8 cellular contexts compared by ENCODE assay signal in the genomic region with DNA sequence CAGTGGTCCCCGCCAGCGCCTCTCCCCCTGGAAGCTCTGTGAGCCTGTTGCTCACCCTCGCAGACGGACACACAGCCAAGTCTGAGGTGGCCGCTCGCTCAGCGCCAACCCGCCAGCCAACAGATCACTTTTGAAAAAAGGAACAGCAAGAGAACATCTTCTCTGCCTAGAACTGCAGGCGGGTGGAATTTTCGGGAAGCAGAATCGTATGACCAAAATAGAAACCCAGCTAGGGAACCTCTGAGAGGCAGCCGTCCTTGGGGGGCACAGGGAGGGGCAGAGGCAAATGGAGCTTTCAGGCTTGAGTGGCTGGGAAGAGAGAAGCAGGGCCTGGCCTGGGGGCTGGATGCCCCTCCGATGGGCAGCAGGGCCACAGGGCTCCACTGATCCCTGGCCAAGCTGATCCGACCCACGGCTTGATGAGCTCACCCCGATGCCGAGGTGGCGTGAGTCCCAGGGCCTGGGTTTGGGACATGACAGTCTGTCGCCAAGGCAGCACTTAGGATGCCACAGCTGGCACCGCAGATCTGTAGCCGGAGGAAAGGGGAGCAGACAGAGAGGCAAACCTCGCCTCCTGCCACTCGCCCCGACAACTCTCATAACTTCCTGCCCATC. TPM values are rescaled to one million over a fixed set of nuclear protein-coding genes. Genes with fewer than 3 reads are reported as not detected.
DNase-seq lines count a peak whose midpoint lies in the region; ATAC-seq, FAIRE-seq and TF ChIP-seq lines count a peak whose summit lies in the region.

No MANE protein-coding gene starts in this region.

- peak overlapping the region; percentile 84 for H2BK12ac ChIP-seq in trophoblast cell (ENCODE audit: low read length)

- FAIRE-seq in GM12891 (lab: Jason Lieb, UNC), result no peak

- H3K36me3 ChIP-seq in CD4-positive, alpha-beta memory T cell (ENCODE audit: insufficient read depth, low read length), result peaks cover 5% of the 10 kb centered on the region
- H3K36me3 ChIP-seq in gastroesophageal sphincter (no peaks in the 10 kb centered on the region), trophoblast cell (ENCODE audit: control insufficient read depth in 1 of 2, insufficient read depth in 2 of 2, low read length in 2 of 2) (peaks cover 0 to 2% of the 10 kb centered on the region in 2 experiments)

- H3K9ac ChIP-seq in trophoblast cell (ENCODE audit: low read length), result no peak overlapping the region

- H3K27me3 ChIP-seq in CD4-positive, alpha-beta memory T cell (ENCODE audit: insufficient read depth, low read length), result no peaks in the 10 kb centered on the region
- H3K27me3 ChIP-seq in gastroesophageal sphincter (no peaks in the 10 kb centered on the region), trophoblast cell (ENCODE audit: insufficient read depth, low read length) (no peaks in the 10 kb centered on the region)

- H3K14ac ChIP-seq in trophoblast cell (ENCODE audit: low read length), result peak overlapping the region; percentile 2

- peak overlapping the region in 7 of 8 donors; percentile 7 to 75 (median 55) for H3K4me3 Mint-ChIP-seq in CD4-positive, alpha-beta memory T cell
- no peak overlapping the region for H3K4me3 Mint-ChIP-seq in WTC11

- no peak overlapping the region for H3K23ac ChIP-seq in trophoblast cell (ENCODE audit: low read length)

- TF ChIP-seq POLR2A in gastroesophageal sphincter (IDR thresholded peaks at IDR 0.05), result no peak
- TF ChIP-seq POLR2A in GM12891 (IDR thresholded peaks at IDR 0.05; ENCODE audit: low read depth, low read length), result no peak

- no peak for TF ChIP-seq EP300 in gastroesophageal sphincter (IDR thresholded peaks at IDR 0.05)

- no peak for TF ChIP-seq CTCF in WTC11 (IDR thresholded peaks at IDR 0.05)
- no peak for TF ChIP-seq CTCF in gastroesophageal sphincter (IDR thresholded peaks at IDR 0.05)

- peaks cover 96% of the 10 kb centered on the region for H3K4me1 ChIP-seq in CD4-positive, alpha-beta memory T cell (ENCODE audit: insufficient read depth, low read length)
- peaks cover 0 to 45% (median 0%) of the 10 kb centered on the region in 3 donors for H3K4me1 ChIP-seq in gastroesophageal sphincter
- H3K4me1 ChIP-seq in trophoblast cell (ENCODE audit: control insufficient read depth in 1 of 2, insufficient read depth in 2 of 2, low read length in 2 of 2), result peaks cover 7 to 21% of the 10 kb centered on the region in 2 experiments

- peak overlapping the region; percentile 12 for H2BK120ac ChIP-seq in trophoblast cell (ENCODE audit: insufficient read depth, low read length, poor library complexity)

- no peaks in the 10 kb centered on the region for H3K79me2 ChIP-seq in trophoblast cell (ENCODE audit: control insufficient read depth, insufficient read depth, low read length, poor library complexity)

- H3K36me3 Mint-ChIP-seq in CD4-positive, alpha-beta memory T cell, result peaks cover 22 to 42% of the 10 kb centered on the region in 2 donors
- H3K36me3 Mint-ChIP-seq in WTC11, result no peaks in the 10 kb centered on the region

- peaks cover 3% of the 10 kb centered on the region for H3K79me1 ChIP-seq in trophoblast cell (ENCODE audit: low read length)

- intact Hi-C loops in CD4-positive, alpha-beta memory T cell (cut with micrococcal nuclease), result no loop called here

- H3K4me3 ChIP-seq in CD4-positive, alpha-beta memory T cell (ENCODE audit: low read length in 2 of 2), result no peak overlapping the region
- H3K4me3 ChIP-seq in gastroesophageal sphincter, result peak overlapping the region in 1 of 2 donors; percentile 2
- no peak overlapping the region for H3K4me3 ChIP-seq in trophoblast cell (ENCODE audit: low read depth, low read length)

- H3K27ac Mint-ChIP-seq in CD4-positive, alpha-beta memory T cell, result peak overlapping the region; percentile 73 to 99 (median 90)
- peak overlapping the region; percentile 83; the same call in 1 of the 2 replicates for H3K27ac Mint-ChIP-seq in WTC11

- no peak for ATAC-seq in WTC11
- ATAC-seq in gastroesophageal sphincter, result peak; percentile 49
- ATAC-seq in HG03432 (IDR thresholded peaks at IDR 0.05; ENCODE audit: unreplicated experiment), result no peak
- no peak for ATAC-seq in GM21360 (IDR thresholded peaks at IDR 0.05; ENCODE audit: unreplicated experiment)

- POLR2A ChIA-PET in CD4-positive, alpha-beta memory T cell (lab: Charles Lee; ENCODE audit: partially characterized antibody), result interaction anchor here (0.8 to 8.8 kb wide), 5 partner anchors 9 to 131 kb away, joined by 3 to 109 read pairs (median 4); a partner anchor contains a TSS
- POLR2A ChIA-PET in WTC11 (lab: Charles Lee), result no interaction called here

- peak in 1 of 5 donors; percentile 65 for DNase-seq in CD4-positive, alpha-beta memory T cell
- DNase-seq in WTC11 (ENCODE audit: low spot score) (no peak), trophoblast cell (no peak), NCI-H2196 (lab: John Stamatoyannopoulos, UW; ENCODE audit: unreplicated experiment) (no peak), GM12891 (ENCODE audit: insufficient read length, low spot score) (no peak)

- no peak overlapping the region for H2AFZ ChIP-seq in trophoblast cell (ENCODE audit: insufficient read depth, low read length, poor library complexity)

- no peak overlapping the region for H4K12ac ChIP-seq in trophoblast cell (ENCODE audit: low read depth, low read length)

- WGBS in gastroesophageal sphincter (ENCODE audit: low coverage in 1 of 2), 2 donors, result 40% methylated on average over 1 to 3 of the region's 24 CpGs
- WGBS in trophoblast cell (ENCODE audit: extremely low coverage, insufficient coverage, insufficient read length), result no CpG with 5 or more reads among the region's 24 CpGs

- peak overlapping the region; percentile 62 for H4K8ac ChIP-seq in trophoblast cell (ENCODE audit: low read depth, low read length)

- no peak overlapping the region for H3K4me2 ChIP-seq in trophoblast cell (ENCODE audit: low read length)

- no peaks in the 10 kb centered on the region for H3K27me3 Mint-ChIP-seq in CD4-positive, alpha-beta memory T cell
- no peaks in the 10 kb centered on the region for H3K27me3 Mint-ChIP-seq in WTC11 (ENCODE audit: low read depth)

- H3K9me3 ChIP-seq in CD4-positive, alpha-beta memory T cell (ENCODE audit: control insufficient read depth in 1 of 2, low read length in 2 of 2), result no peaks in the 10 kb centered on the region
- no peaks in the 10 kb centered on the region for H3K9me3 ChIP-seq in gastroesophageal sphincter
- H3K9me3 ChIP-seq in trophoblast cell (ENCODE audit: insufficient read depth, low read depth, low read length), result no peaks in the 10 kb centered on the region

- H3K4me1 Mint-ChIP-seq in CD4-positive, alpha-beta memory T cell, result peaks cover 76 to 100% (median 88%) of the 10 kb centered on the region in 4 donors
- H3K4me1 Mint-ChIP-seq in WTC11, result no peaks in the 10 kb centered on the region

- H3K4ac ChIP-seq in trophoblast cell (ENCODE audit: low read depth, low read length), result peak overlapping the region; percentile 12

- H4K91ac ChIP-seq in trophoblast cell (ENCODE audit: low read depth, low read length), result peak overlapping the region; percentile 56

- peak overlapping the region; percentile 69 for H3K18ac ChIP-seq in trophoblast cell (ENCODE audit: low read length)

- CTCF ChIA-PET in CD4-positive, alpha-beta memory T cell (lab: Charles Lee; ENCODE audit: partially characterized antibody), result no interaction called here
- CTCF ChIA-PET in WTC11 (lab: Charles Lee), result interaction anchor here (0.6 to 1.6 kb wide), 3 partner anchors 10 to 268 kb away, joined by 3 to 6 read pairs (median 4); a partner anchor contains a TSS

- peak overlapping the region; percentile 80 for H3K27ac ChIP-seq in CD4-positive, alpha-beta memory T cell (ENCODE audit: low read depth, low read length)
- H3K27ac ChIP-seq in gastroesophageal sphincter, result peak overlapping the region in 3 of 4 donors; percentile 53 to 69 (median 67)
- H3K27ac ChIP-seq in trophoblast cell (ENCODE audit: low read depth, low read length), result peak overlapping the region; percentile 29

- H3K9me3 Mint-ChIP-seq in CD4-positive, alpha-beta memory T cell, result no peaks in the 10 kb centered on the region
- H3K9me3 Mint-ChIP-seq in WTC11, result no peaks in the 10 kb centered on the region

- H2BK5ac ChIP-seq in trophoblast cell (ENCODE audit: low read depth, low read length, poor library complexity), result no peak overlapping the region

- peak overlapping the region; percentile 65 for H2AK5ac ChIP-seq in trophoblast cell (ENCODE audit: low read length)

TF ChIP-seq in WTC11, 78 proteins besides CTCF, POLR2A, EP300 and RAD21 (continues in another document):
- TF ChIP-seq, protein P1, sequence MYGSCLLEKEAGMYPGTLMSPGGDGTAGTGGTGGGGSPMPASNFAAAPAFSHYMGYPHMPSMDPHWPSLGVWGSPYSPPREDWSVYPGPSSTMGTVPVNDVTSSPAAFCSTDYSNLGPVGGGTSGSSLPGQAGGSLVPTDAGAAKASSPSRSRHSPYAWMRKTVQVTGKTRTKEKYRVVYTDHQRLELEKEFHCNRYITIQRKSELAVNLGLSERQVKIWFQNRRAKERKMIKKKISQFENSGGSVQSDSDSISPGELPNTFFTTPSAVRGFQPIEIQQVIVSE (CRISPR knock-in tag; IDR thresholded peaks at IDR 0.05; ENCODE audit: borderline replicate concordance), result no peak
- TF ChIP-seq GABPB1 (CRISPR knock-in tag; IDR thresholded peaks at IDR 0.05) (no peak), SMAD4 (CRISPR knock-in tag; IDR thresholded peaks at IDR 0.05) (no peak), TCF7 (CRISPR knock-in tag; IDR thresholded peaks at IDR 0.05; ENCODE audit: low read depth) (no peak)

TF ChIP-seq in GM12891, 5 proteins besides CTCF, POLR2A, EP300 and RAD21:
- TF ChIP-seq SPI1 (IDR thresholded peaks at IDR 0.05; ENCODE audit: low read depth, low read length), result no peak

RNA-seq across cellular contexts. Expression of a gene that starts 9.8 kb away (rescaled TPM):
- 10 to 100 TPM; 64.9 to 71.6 TPM for total RNA-seq in CD4-positive, alpha-beta memory T cell
- polyA plus RNA-seq in CD4-positive, alpha-beta memory T cell, result 10 to 100 TPM; 14.0 to 42.4 TPM
- total RNA-seq in WTC11 (2021) (1.7 to 3.0 TPM (median 2.3 TPM) in 3 replicates), gastroesophageal sphincter (10 to 100 TPM in 2 of 4 donors, 1 to 10 TPM in 2; 4.4 to 20.2 (median 9.0) TPM)
- 6.7 and 7.6 TPM in 2 replicates for polyA plus RNA-seq in trophoblast cell (2013)
- 0.39 TPM for polyA plus RNA-seq in GM12891 (2012; ENCODE audit: low read depth, missing spikeins)

Comparison
In these comparisons a context has a peak if more than half of its experiments do, and no peak if none do; other contexts are left out.
1. H3K27ac ChIP-seq: peak in every context shown above with its lines; median percentile 80 in CD4-positive, alpha-beta memory T cell; 67 in gastroesophageal sphincter; 29 in trophoblast cell.